Comparison of ENCODE assay signal across 7 cellular contexts in the genomic region with DNA sequence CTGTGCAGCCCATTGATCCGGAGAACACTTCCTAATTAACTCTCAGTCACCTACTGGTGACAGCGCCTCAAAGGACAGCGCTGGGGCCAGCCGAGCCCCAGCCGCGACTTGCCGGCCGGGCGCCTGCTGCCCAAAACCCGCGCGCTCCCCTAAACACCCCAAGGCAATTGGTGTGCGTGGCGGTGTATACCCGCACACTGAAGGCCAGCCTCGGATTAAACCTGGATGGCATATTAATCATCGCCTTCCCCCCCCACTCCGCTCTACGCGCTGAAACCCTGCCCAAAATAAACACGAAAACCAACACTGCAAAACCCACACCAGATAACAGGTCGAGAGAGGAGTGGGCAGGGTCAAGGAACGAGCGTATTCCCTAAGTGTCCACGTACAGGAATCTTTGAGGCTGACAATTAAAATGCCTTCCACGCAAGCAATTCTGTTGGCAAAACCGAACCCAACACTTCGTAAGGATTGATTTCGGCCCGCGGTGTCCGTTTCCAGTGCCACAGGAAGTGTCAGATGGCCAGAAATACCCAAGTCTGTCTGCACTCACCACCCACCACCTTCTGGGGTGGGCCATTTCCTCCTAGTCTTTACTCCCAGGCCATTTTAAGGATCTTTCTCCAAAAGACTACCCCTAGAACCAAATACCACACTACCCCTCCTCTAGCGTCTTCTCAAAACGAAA. TPM values are rescaled to one million over a fixed set of nuclear protein-coding genes. Genes with fewer than 3 reads are reported as not detected.
DNase-seq lines count a peak whose midpoint lies in the region; ATAC-seq and TF ChIP-seq lines count a peak whose summit lies in the region.

No MANE protein-coding gene starts in this region.

- H2BK20ac ChIP-seq in H9 (ENCODE audit: low read depth, low read length, poor library complexity, severe bottlenecking), result no peak overlapping the region

- ATAC-seq in T-helper 17 cell, result no peak

- H2AFZ ChIP-seq in H9 (ENCODE audit: low read length), result no peak overlapping the region

- no peak overlapping the region for H2AK5ac ChIP-seq in H9 (ENCODE audit: insufficient read length, low read length)

- H3K27me3 ChIP-seq in H9 (ENCODE audit: insufficient read depth, low read length), result peaks cover 16% of the 10 kb centered on the region; the same call in 1 of the 2 replicates

- peaks cover 0 to 12% (median 11%) of the 10 kb centered on the region in 3 experiments; a peak in 6 of 7 replicates for H3K36me3 Mint-ChIP-seq in H9 (ENCODE audit: insufficient read depth in 1 of 3, low read depth in 3 of 3)
- H3K36me3 Mint-ChIP-seq in T-helper 17 cell (ENCODE audit: low read depth), result no peaks in the 10 kb centered on the region

- DNase-seq in H9, result peak; percentile 36
- DNase-seq in T-helper 17 cell, result no peak
- DNase-seq in foreskin fibroblast, result no peak
- no peak for DNase-seq in skeletal muscle cell (ENCODE audit: low read depth)
- DNase-seq in NCI-H1105 treated with DMSO at 0.1 percent for 48 hours (lab: John Stamatoyannopoulos, UW), result no peak
- no peak for DNase-seq in D341Med (ENCODE audit: low spot score)
- DNase-seq in A172 (ENCODE audit: low spot score), result no peak

- H3K4me3 ChIP-seq in foreskin fibroblast (ENCODE audit: low read depth in 1 of 2, low read length in 2 of 2) (peak overlapping the region; percentile 58), skeletal muscle cell (ENCODE audit: low read depth, low read length) (peak overlapping the region; percentile 59)

- no peak overlapping the region for H2BK15ac ChIP-seq in H9 (ENCODE audit: low read depth, low read length)

- peaks cover 38% of the 10 kb centered on the region for H3K23me2 ChIP-seq in H9 (ENCODE audit: insufficient read length, low read depth, low read length, poor library complexity, severe bottlenecking)

- H4K8ac ChIP-seq in H9 (replicated peaks; ENCODE audit: insufficient read length, low read depth, low read length), result no peak overlapping the region

- H3K4me3 Mint-ChIP-seq in H9, result peak overlapping the region; percentile 80 to 86
- H3K4me3 Mint-ChIP-seq in T-helper 17 cell, result peak overlapping the region; percentile 95

- no peak overlapping the region for H3T11ph ChIP-seq in H9 (ENCODE audit: low read length)

- H3K18ac ChIP-seq in H9 (ENCODE audit: insufficient read length, low read depth, low read length), result peak overlapping the region; percentile 19

- no peak overlapping the region; a peak in 1 of 7 replicates for H3K27ac Mint-ChIP-seq in H9
- peak overlapping the region; percentile 82 for H3K27ac Mint-ChIP-seq in T-helper 17 cell

- H3K9me3 ChIP-seq in H9 (ENCODE audit: control insufficient read depth, low read depth, low read length), result no peaks in the 10 kb centered on the region
- no peaks in the 10 kb centered on the region for H3K9me3 ChIP-seq in T-helper 17 cell (ENCODE audit: control insufficient read depth, low read length, poor library complexity, severe bottlenecking)

- H3K56ac ChIP-seq in H9 (ENCODE audit: insufficient read length, low read depth, low read length), result no peak overlapping the region

- no peak overlapping the region for H2BK12ac ChIP-seq in H9 (ENCODE audit: insufficient read length, low read depth, low read length)

- peaks cover 18% of the 10 kb centered on the region for H3K27me3 Mint-ChIP-seq in H9 (ENCODE audit: low read depth)
- H3K27me3 Mint-ChIP-seq in T-helper 17 cell, result no peaks in the 10 kb centered on the region

- peaks cover 10% of the 10 kb centered on the region; the same call in 1 of the 2 replicates for H3K4me1 ChIP-seq in H9 (ENCODE audit: insufficient read depth, low read length)

- H3K4me1 Mint-ChIP-seq in H9 (peaks cover 26 to 39% of the 10 kb centered on the region in 2 experiments), T-helper 17 cell (peaks cover 31% of the 10 kb centered on the region)

- H3K14ac ChIP-seq in H9 (ENCODE audit: insufficient read depth, low read length), result peak overlapping the region; percentile 57; the same call in 1 of the 2 replicates

- no peaks in the 10 kb centered on the region for H3K79me1 ChIP-seq in H9 (ENCODE audit: insufficient read depth, low read depth, low read length, poor library complexity, severe bottlenecking)

- no peak overlapping the region for H2BK120ac ChIP-seq in H9 (ENCODE audit: low read depth, low read length, poor library complexity, severe bottlenecking)

- H4K5ac ChIP-seq in H9 (ENCODE audit: insufficient read length, low read depth, low read length), result no peak overlapping the region

- no CpG with 5 or more reads among the region's 34 CpGs for WGBS in H9 (ENCODE audit: extremely low coverage, insufficient read length, low lambda C conversion rate)

- no peak overlapping the region for H3K4ac ChIP-seq in H9 (ENCODE audit: low read depth, low read length)

- peaks cover 44 to 48% of the 10 kb centered on the region in 2 experiments for H3K9me3 Mint-ChIP-seq in H9

- peak overlapping the region; percentile 44 for H3K23ac ChIP-seq in H9 (ENCODE audit: insufficient read length, low read depth, low read length)

- peak overlapping the region; percentile 74 for H3K4me2 ChIP-seq in H9 (ENCODE audit: insufficient read depth, insufficient read length, low read length)

- no peak for TF ChIP-seq CTCF in H9 (conservative IDR thresholded peaks at IDR 0.05)
- no peak for TF ChIP-seq CTCF in foreskin fibroblast (IDR thresholded peaks at IDR 0.05; ENCODE audit: low read depth, low read length)

- no peak overlapping the region for H3K27ac ChIP-seq in H9 (ENCODE audit: insufficient read length, low read depth, low read length)

- H2BK5ac ChIP-seq in H9 (ENCODE audit: insufficient read length, low read length), result no peak overlapping the region

- no peaks in the 10 kb centered on the region for H4K20me1 ChIP-seq in H9 (ENCODE audit: control insufficient read depth, insufficient read depth, insufficient read length)

- peaks cover 17% of the 10 kb centered on the region for H3K79me2 ChIP-seq in H9 (ENCODE audit: insufficient read depth, low read length)

- H3K9ac ChIP-seq in H9 (ENCODE audit: extremely low read depth, insufficient read length, low read length), result peak overlapping the region; percentile 58

- H4K91ac ChIP-seq in H9 (ENCODE audit: insufficient read length, low read depth, low read length), result no peak overlapping the region

RNA-seq across cellular contexts. Expression of gene BCOR, which starts 2.7 kb away (rescaled TPM):
- total RNA-seq in H9 (2021), result 126 and 134 TPM in 2 replicates
- 10 to 100 TPM; 24.7 to 29.1 TPM for total RNA-seq in T-helper 17 cell
- 10.9 and 20.5 TPM in 2 replicates for total RNA-seq in A172 (2014; rRNA removed; shearing (Covaris generic))
